Comparison of ENCODE assay signal across 15 cellular contexts in the genomic region with DNA sequence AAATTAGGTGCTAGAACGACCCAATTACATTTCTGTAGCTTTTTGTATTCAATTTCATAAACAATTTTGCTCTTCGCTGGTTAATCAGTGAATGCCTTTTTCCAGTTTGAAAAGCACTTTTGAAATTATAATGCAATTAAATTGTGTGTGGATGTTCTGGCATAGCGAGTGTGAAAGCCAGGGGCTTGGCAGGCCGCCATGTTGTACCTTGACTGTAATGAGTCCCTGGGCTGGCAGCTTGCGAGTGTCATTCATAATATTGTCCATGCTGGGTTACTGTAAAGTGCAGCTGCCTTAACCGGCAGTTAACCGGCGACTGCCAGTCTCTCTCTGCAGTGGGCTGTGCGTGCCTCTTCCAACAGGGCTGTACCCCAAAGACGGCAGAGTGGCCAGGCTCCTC.
A peak's percentile ranks its signal among the peaks of the same experiment; 100 is the strongest.
DNase-seq lines count a peak whose midpoint lies in the region; ATAC-seq lines count a peak whose summit lies in the region.
"Had no signal": no experiment of that assay in that cellular context is flagged by ENCODE, and none has a peak within 500 bp of the region (broad histone marks: within the 10 kb centered on the region; RNA-seq: fewer than 3 reads in every experiment).

No MANE protein-coding gene starts in this region.

- H3K4me1 Mint-ChIP-seq in natural killer cell treated with Interleukin-12 subunit alpha and Interleukin-12 subunit beta and Interleukin-15 and Interleukin-18, amount 100 ng/mL, for 72 hours (ENCODE audit: low read depth in 2 of 2), result peaks cover 8 to 14% of the 10 kb centered on the region in 2 donors

- DNase-seq in DMS 273 (lab: John Stamatoyannopoulos, UW; ENCODE audit: unreplicated experiment), result peak; percentile 79
- no peak for DNase-seq in DMS 273 treated with DMSO at 0.1 percent for 48 hours (lab: John Stamatoyannopoulos, UW)
- peak; percentile 48 for DNase-seq in NCI-H146 treated with DMSO at 0.1 percent for 48 hours (lab: John Stamatoyannopoulos, UW; ENCODE audit: unreplicated experiment)
- peak; percentile 83 for DNase-seq in NCI-H345 treated with DMSO at 0.1 percent for 48 hours (lab: John Stamatoyannopoulos, UW; ENCODE audit: unreplicated experiment)
- DNase-seq in cerebellum (ENCODE audit: low spot score), result peak; percentile 38
- DNase-seq in natural killer cell treated with Interleukin-12 subunit alpha and Interleukin-12 subunit beta and Interleukin-15 and Interleukin-18, amount 100 ng/mL, for 72 hours (ENCODE audit: low spot score), result no peak
- no peak for DNase-seq in activated naive CD4-positive, alpha-beta T cell treated with anti-CD3 and anti-CD28 coated beads, Interleukin-2, amount 50 U/mL, for 16 hours
- DNase-seq: activated CD4-positive, CD25-positive, alpha-beta regulatory T cell treated with anti-CD3 and anti-CD28 coated beads, Interleukin-2, amount 50 U/mL, for 72 hours; effector memory CD4-positive, alpha-beta T cell; mesenchymal stem cell; psoas muscle; spleen; thyroid gland had no signal

- no peak for ATAC-seq in HG02981 (IDR thresholded peaks at IDR 0.05; ENCODE audit: unreplicated experiment)
- ATAC-seq in natural killer cell treated with Interleukin-12 subunit alpha and Interleukin-12 subunit beta and Interleukin-15 and Interleukin-18, amount 100 ng/mL, for 72 hours, result no peak
- ATAC-seq: activated T-helper 17 cell treated with anti-CD3 and anti-CD28 coated beads, Interleukin-2, amount 50 U/mL, for 72 hours; psoas muscle had no signal

- H3K9me3 Mint-ChIP-seq in natural killer cell treated with Interleukin-12 subunit alpha and Interleukin-12 subunit beta and Interleukin-15 and Interleukin-18, amount 100 ng/mL, for 72 hours, result no peaks in the 10 kb centered on the region
- H3K9me3 Mint-ChIP-seq: activated T-helper 17 cell treated with anti-CD3 and anti-CD28 coated beads, Interleukin-2, amount 50 U/mL, for 72 hours had no signal

- H3K27ac Mint-ChIP-seq in natural killer cell treated with Interleukin-12 subunit alpha and Interleukin-12 subunit beta and Interleukin-15 and Interleukin-18, amount 100 ng/mL, for 72 hours, result no peak overlapping the region

- no peaks in the 10 kb centered on the region for H3K36me3 Mint-ChIP-seq in natural killer cell treated with Interleukin-12 subunit alpha and Interleukin-12 subunit beta and Interleukin-15 and Interleukin-18, amount 100 ng/mL, for 72 hours

- peaks cover 0 to 4% of the 10 kb centered on the region in 2 donors for H3K27me3 Mint-ChIP-seq in natural killer cell treated with Interleukin-12 subunit alpha and Interleukin-12 subunit beta and Interleukin-15 and Interleukin-18, amount 100 ng/mL, for 72 hours
- H3K27me3 Mint-ChIP-seq: activated T-helper 17 cell treated with anti-CD3 and anti-CD28 coated beads, Interleukin-2, amount 50 U/mL, for 72 hours had no signal

- H3K4me3 Mint-ChIP-seq in natural killer cell treated with Interleukin-12 subunit alpha and Interleukin-12 subunit beta and Interleukin-15 and Interleukin-18, amount 100 ng/mL, for 72 hours, result no peak overlapping the region
- H3K4me3 Mint-ChIP-seq: activated T-helper 17 cell treated with anti-CD3 and anti-CD28 coated beads, Interleukin-2, amount 50 U/mL, for 72 hours had no signal

Comparison
In these comparisons a context has a peak if more than half of its experiments do, and no peak if none do; other contexts are left out.
1. DNase-seq: peak in DMS 273 (single experiment), NCI-H146 treated with DMSO at 0.1 percent for 48 hours (single experiment), NCI-H345 treated with DMSO at 0.1 percent for 48 hours (single experiment) and cerebellum (single experiment); none in DMS 273 treated with DMSO at 0.1 percent for 48 hours (single experiment), natural killer cell treated with Interleukin-12 subunit alpha and Interleukin-12 subunit beta and Interleukin-15 and Interleukin-18, amount 100 ng/mL, for 72 hours (single experiment) and activated naive CD4-positive, alpha-beta T cell treated with anti-CD3 and anti-CD28 coated beads, Interleukin-2, amount 50 U/mL, for 16 hours (single experiment).